2 cellular contexts compared by ENCODE assay signal in the genomic region with DNA sequence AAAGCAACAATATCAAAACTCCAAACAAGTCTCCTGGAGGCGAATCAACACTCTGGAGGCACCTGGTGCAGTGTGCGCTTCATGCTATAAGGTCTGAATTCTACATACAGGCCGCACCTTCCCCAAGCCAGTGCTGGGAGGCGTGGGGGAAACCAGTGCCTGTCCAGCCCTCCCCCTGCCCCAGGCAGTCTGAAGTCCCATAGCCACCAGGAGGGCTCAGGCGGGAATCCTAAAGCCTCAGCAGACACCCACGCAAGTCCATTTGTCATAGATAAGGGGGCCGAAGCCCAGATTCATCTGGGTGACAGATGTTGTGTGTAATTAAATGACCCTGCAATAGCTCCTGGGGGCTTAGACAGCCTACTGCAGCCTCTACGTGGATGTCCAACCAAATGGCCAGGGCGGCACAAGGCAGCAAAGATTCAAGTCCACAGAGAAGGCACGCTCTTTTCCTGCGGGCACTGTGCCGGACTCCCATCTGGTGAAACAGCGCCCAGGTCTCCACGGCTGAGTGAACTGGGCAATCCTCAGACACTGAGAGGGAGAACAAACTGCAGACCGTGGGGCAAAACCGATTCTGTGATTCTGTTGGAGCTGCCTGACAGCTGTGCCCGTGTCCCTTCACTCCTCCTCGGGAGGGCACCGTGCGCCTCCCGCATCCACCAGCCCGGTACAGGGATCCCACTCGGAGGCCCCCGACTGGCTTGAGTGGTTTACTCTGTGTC.
TF ChIP-seq lines count a peak whose summit lies in the region.

No MANE protein-coding gene starts in this region.

TF ChIP-seq in HEK293, 187 proteins besides CTCF, POLR2A, EP300 and RAD21 (continued from another document):
- TF ChIP-seq, protein P1, sequence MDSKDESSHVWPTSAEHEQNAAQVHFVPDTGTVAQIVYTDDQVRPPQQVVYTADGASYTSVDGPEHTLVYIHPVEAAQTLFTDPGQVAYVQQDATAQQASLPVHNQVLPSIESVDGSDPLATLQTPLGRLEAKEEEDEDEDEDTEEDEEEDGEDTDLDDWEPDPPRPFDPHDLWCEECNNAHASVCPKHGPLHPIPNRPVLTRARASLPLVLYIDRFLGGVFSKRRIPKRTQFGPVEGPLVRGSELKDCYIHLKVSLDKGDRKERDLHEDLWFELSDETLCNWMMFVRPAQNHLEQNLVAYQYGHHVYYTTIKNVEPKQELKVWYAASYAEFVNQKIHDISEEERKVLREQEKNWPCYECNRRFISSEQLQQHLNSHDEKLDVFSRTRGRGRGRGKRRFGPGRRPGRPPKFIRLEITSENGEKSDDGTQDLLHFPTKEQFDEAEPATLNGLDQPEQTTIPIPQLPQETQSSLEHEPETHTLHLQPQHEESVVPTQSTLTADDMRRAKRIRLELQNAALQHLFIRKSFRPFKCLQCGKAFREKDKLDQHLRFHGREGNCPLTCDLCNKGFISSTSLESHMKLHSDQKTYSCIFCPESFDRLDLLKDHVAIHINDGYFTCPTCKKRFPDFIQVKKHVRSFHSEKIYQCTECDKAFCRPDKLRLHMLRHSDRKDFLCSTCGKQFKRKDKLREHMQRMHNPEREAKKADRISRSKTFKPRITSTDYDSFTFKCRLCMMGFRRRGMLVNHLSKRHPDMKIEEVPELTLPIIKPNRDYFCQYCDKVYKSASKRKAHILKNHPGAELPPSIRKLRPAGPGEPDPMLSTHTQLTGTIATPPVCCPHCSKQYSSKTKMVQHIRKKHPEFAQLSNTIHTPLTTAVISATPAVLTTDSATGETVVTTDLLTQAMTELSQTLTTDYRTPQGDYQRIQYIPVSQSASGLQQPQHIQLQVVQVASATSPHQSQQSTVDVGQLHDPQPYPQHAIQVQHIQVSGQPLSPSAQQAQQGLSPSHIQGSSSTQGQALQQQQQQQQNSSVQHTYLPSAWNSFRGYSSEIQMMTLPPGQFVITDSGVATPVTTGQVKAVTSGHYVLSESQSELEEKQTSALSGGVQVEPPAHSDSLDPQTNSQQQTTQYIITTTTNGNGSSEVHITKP (tag by site-specific recombination; IDR thresholded peaks at IDR 0.05), result 0 out of 2 replicates have a peak, but pooled peaks have one; percentile 13

TF ChIP-seq in GM23338, 12 proteins besides CTCF, POLR2A, EP300 and RAD21 (continued from another document):
- TF ChIP-seq, protein P2, sequence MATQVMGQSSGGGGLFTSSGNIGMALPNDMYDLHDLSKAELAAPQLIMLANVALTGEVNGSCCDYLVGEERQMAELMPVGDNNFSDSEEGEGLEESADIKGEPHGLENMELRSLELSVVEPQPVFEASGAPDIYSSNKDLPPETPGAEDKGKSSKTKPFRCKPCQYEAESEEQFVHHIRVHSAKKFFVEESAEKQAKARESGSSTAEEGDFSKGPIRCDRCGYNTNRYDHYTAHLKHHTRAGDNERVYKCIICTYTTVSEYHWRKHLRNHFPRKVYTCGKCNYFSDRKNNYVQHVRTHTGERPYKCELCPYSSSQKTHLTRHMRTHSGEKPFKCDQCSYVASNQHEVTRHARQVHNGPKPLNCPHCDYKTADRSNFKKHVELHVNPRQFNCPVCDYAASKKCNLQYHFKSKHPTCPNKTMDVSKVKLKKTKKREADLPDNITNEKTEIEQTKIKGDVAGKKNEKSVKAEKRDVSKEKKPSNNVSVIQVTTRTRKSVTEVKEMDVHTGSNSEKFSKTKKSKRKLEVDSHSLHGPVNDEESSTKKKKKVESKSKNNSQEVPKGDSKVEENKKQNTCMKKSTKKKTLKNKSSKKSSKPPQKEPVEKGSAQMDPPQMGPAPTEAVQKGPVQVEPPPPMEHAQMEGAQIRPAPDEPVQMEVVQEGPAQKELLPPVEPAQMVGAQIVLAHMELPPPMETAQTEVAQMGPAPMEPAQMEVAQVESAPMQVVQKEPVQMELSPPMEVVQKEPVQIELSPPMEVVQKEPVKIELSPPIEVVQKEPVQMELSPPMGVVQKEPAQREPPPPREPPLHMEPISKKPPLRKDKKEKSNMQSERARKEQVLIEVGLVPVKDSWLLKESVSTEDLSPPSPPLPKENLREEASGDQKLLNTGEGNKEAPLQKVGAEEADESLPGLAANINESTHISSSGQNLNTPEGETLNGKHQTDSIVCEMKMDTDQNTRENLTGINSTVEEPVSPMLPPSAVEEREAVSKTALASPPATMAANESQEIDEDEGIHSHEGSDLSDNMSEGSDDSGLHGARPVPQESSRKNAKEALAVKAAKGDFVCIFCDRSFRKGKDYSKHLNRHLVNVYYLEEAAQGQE (IDR thresholded peaks at IDR 0.05; ENCODE audit: unreplicated experiment), result no peak
- no peak for TF ChIP-seq POLR2AphosphoS5 (IDR thresholded peaks at IDR 0.05; ENCODE audit: low read depth)
- TF ChIP-seq, protein P3, sequence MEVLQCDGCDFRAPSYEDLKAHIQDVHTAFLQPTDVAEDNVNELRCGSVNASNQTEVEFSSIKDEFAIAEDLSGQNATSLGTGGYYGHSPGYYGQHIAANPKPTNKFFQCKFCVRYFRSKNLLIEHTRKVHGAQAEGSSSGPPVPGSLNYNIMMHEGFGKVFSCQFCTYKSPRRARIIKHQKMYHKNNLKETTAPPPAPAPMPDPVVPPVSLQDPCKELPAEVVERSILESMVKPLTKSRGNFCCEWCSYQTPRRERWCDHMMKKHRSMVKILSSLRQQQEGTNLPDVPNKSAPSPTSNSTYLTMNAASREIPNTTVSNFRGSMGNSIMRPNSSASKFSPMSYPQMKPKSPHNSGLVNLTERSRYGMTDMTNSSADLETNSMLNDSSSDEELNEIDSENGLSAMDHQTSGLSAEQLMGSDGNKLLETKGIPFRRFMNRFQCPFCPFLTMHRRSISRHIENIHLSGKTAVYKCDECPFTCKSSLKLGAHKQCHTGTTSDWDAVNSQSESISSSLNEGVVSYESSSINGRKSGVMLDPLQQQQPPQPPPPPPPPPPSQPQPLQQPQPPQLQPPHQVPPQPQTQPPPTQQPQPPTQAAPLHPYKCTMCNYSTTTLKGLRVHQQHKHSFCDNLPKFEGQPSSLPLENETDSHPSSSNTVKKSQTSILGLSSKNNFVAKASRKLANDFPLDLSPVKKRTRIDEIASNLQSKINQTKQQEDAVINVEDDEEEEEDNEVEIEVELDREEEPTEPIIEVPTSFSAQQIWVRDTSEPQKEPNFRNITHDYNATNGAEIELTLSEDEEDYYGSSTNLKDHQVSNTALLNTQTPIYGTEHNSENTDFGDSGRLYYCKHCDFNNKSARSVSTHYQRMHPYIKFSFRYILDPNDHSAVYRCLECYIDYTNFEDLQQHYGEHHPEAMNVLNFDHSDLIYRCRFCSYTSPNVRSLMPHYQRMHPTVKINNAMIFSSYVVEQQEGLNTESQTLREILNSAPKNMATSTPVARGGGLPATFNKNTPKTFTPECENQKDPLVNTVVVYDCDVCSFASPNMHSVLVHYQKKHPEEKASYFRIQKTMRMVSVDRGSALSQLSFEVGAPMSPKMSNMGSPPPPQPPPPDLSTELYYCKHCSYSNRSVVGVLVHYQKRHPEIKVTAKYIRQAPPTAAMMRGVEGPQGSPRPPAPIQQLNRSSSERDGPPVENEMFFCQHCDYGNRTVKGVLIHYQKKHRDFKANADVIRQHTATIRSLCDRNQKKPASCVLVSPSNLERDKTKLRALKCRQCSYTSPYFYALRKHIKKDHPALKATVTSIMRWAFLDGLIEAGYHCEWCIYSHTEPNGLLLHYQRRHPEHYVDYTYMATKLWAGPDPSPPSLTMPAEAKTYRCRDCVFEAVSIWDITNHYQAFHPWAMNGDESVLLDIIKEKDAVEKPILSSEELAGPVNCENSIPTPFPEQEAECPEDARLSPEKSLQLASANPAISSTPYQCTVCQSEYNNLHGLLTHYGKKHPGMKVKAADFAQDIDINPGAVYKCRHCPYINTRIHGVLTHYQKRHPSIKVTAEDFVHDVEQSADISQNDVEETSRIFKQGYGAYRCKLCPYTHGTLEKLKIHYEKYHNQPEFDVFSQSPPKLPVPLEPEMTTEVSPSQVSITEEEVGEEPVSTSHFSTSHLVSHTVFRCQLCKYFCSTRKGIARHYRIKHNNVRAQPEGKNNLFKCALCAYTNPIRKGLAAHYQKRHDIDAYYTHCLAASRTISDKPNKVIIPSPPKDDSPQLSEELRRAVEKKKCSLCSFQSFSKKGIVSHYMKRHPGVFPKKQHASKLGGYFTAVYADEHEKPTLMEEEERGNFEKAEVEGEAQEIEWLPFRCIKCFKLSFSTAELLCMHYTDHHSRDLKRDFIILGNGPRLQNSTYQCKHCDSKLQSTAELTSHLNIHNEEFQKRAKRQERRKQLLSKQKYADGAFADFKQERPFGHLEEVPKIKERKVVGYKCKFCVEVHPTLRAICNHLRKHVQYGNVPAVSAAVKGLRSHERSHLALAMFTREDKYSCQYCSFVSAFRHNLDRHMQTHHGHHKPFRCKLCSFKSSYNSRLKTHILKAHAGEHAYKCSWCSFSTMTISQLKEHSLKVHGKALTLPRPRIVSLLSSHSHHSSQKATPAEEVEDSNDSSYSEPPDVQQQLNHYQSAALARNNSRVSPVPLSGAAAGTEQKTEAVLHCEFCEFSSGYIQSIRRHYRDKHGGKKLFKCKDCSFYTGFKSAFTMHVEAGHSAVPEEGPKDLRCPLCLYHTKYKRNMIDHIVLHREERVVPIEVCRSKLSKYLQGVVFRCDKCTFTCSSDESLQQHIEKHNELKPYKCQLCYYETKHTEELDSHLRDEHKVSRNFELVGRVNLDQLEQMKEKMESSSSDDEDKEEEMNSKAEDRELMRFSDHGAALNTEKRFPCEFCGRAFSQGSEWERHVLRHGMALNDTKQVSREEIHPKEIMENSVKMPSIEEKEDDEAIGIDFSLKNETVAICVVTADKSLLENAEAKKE (CRISPR knock-in tag; IDR thresholded peaks at IDR 0.05), result no peak
- no peak for TF ChIP-seq CREB1 (CRISPR knock-in tag; IDR thresholded peaks at IDR 0.05; ENCODE audit: low read depth)
- no peak for TF ChIP-seq STAT1 (IDR thresholded peaks at IDR 0.05; ENCODE audit: unreplicated experiment)
- no peak for TF ChIP-seq NANOG (IDR thresholded peaks at IDR 0.05; ENCODE audit: borderline replicate concordance)
- no peak for TF ChIP-seq EZH2phosphoT487 (IDR thresholded peaks at IDR 0.05; ENCODE audit: unreplicated experiment)
- no peak for TF ChIP-seq JUNB (IDR thresholded peaks at IDR 0.05; ENCODE audit: unreplicated experiment)
